Comparison of ENCODE assay signal across 9 cellular contexts in the genomic region with DNA sequence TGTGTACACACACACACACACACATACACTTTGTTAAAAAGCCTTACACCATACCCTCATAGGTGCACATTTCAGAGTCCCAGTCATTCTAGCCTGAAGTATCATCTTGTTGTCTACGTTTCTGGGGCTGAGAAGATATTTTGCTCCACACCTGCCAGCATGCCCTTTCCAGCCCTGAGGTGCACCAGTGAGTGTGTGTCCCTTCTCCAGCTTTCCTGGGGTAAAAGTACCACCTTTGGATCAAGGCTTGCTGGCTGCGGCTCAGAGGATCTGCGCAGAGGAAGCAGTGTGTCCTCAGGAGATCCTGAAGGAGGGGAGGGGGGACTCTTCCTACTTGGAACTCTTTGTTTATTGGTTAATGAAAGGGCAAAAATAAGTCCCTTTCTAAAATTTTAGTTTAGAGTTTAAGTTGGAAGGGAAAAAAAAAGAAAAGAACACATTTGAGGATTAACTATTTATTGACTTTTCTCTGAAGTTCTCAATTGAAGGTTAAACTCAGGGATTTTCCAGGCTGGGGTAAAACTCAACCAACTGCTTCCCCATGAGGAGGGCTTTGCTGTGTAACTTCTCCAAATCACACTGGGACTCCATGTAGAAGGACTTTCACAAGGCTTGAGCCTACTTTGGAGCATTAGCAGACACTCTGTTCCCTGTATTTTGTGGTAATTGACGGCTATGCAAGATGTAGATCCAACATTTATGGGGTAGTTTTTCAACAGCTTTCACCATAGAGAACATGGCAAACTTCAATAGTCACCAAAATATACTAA.
DNase-seq lines count a peak whose midpoint lies in the region; ATAC-seq and TF ChIP-seq lines count a peak whose summit lies in the region.
"Had no signal": no experiment of that assay in that cellular context is flagged by ENCODE, and none has a peak within 500 bp of the region (broad histone marks: within the 10 kb centered on the region; RNA-seq: fewer than 3 reads in every experiment).

No MANE protein-coding gene starts in this region.

- peak overlapping the region; percentile 98 for H3K4me3 Mint-ChIP-seq in stimulated activated memory B cell treated with anti-CD40 and anti-IgM and Interleukin-4, amounts not matched to agents 10 μg/mL and 1 μg/mL and 100 μg/mL, for 72 hours

- no peak for ATAC-seq in stimulated activated memory B cell treated with anti-CD40 and anti-IgM and Interleukin-4, amounts not matched to agents 10 μg/mL and 1 μg/mL and 100 μg/mL, for 72 hours
- no peak for ATAC-seq in GM21619 (IDR thresholded peaks at IDR 0.05; ENCODE audit: unreplicated experiment)

- H3K27me3 Mint-ChIP-seq in stimulated activated memory B cell treated with anti-CD40 and anti-IgM and Interleukin-4, amounts not matched to agents 10 μg/mL and 1 μg/mL and 100 μg/mL, for 72 hours = no peaks in the 10 kb centered on the region

- peaks cover 38% of the 10 kb centered on the region for H3K36me3 Mint-ChIP-seq in stimulated activated memory B cell treated with anti-CD40 and anti-IgM and Interleukin-4, amounts not matched to agents 10 μg/mL and 1 μg/mL and 100 μg/mL, for 72 hours

- H3K27ac ChIP-seq in right atrium auricular region = peak overlapping the region; percentile 88 to 94
- H3K27ac ChIP-seq: epithelial cell of prostate had no signal

- no peaks in the 10 kb centered on the region for H3K36me3 ChIP-seq in right atrium auricular region

- peak overlapping the region; percentile 71 for H3K4me3 ChIP-seq in WI38 (ENCODE audit: low read depth, low read length)
- H3K4me3 ChIP-seq in right atrium auricular region = peak overlapping the region; percentile 60 to 62

- no peaks in the 10 kb centered on the region for H3K9me3 Mint-ChIP-seq in stimulated activated memory B cell treated with anti-CD40 and anti-IgM and Interleukin-4, amounts not matched to agents 10 μg/mL and 1 μg/mL and 100 μg/mL, for 72 hours

- H3K4me1 Mint-ChIP-seq in stimulated activated memory B cell treated with anti-CD40 and anti-IgM and Interleukin-4, amounts not matched to agents 10 μg/mL and 1 μg/mL and 100 μg/mL, for 72 hours = peaks cover 48% of the 10 kb centered on the region

- H3K27ac Mint-ChIP-seq in stimulated activated memory B cell treated with anti-CD40 and anti-IgM and Interleukin-4, amounts not matched to agents 10 μg/mL and 1 μg/mL and 100 μg/mL, for 72 hours = peak overlapping the region; percentile 98

- peak; percentile 72 for DNase-seq in right atrium auricular region (ENCODE audit: low spot score)
- DNase-seq in HuH-7 (ENCODE audit: low spot score) = no peak
- DNase-seq in NCI-H2081 treated with DMSO at 0.1 percent for 48 hours (lab: John Stamatoyannopoulos, UW) = no peak
- DNase-seq in AG08395 (ENCODE audit: low spot score) = no peak

- H3K9me3 ChIP-seq in right atrium auricular region = no peaks in the 10 kb centered on the region

- TF ChIP-seq POLR2A in GM19193 (IDR thresholded peaks at IDR 0.05; ENCODE audit: extremely low read depth, insufficient read depth, insufficient read length) = peak; percentile 59

- H3K4me1 ChIP-seq in right atrium auricular region = peaks cover 0 to 67% of the 10 kb centered on the region in 2 donors

- TF ChIP-seq CTCF in WI38 (IDR thresholded peaks at IDR 0.05; ENCODE audit: low read depth, low read length) = no peak
- no peak for TF ChIP-seq CTCF in right atrium auricular region (IDR thresholded peaks at IDR 0.05)

- no peaks in the 10 kb centered on the region for H3K27me3 ChIP-seq in right atrium auricular region
